ENCODE assay signal across 14 cellular contexts in genomic region chr5:74336286-74336685, GRCh38.
DNase-seq lines count a peak whose midpoint lies in the region; ATAC-seq and TF ChIP-seq lines count a peak whose summit lies in the region.
"Had no signal": no experiment of that assay in that cellular context is flagged by ENCODE, and none has a peak within 500 bp of the region (broad histone marks: within the 10 kb centered on the region; RNA-seq: fewer than 3 reads in every experiment).

No MANE protein-coding gene starts in this region.

- DNase-seq in cardiac muscle cell (ENCODE audit: low read depth in 1 of 2, low spot score in 1 of 2) (peak in 1 of 2 donors; percentile 30), left cardiac atrium (no peak), OCI-LY7 (ENCODE audit: low spot score) (no peak), fibroblast of mammary gland (ENCODE audit: low read depth) (peak; percentile 25), osteocyte (ENCODE audit: extremely low spot score, unreplicated experiment) (no peak), HEK293T (ENCODE audit: extremely low spot score) (no peak)
- no peak for DNase-seq in stimulated activated naive CD4-positive, alpha-beta T cell (lab: John Stamatoyannopoulos, UW)
- no peak for DNase-seq in activated CD8-positive, alpha-beta memory T cell treated with anti-CD3 and anti-CD28 coated beads for 24 hours
- DNase-seq: AML-193; effector memory CD4-positive, alpha-beta T cell; GF-D8; NCI-H2029; RPMI8226; sigmoid colon had no signal

- TF ChIP-seq CTCF in cardiac muscle cell (IDR thresholded peaks at IDR 0.05; ENCODE audit: low read depth, low read length) (peak; percentile 8), OCI-LY7 (conservative IDR thresholded peaks at IDR 0.05; ENCODE audit: low read length) (peak; percentile 42), fibroblast of mammary gland (conservative IDR thresholded peaks at IDR 0.05; ENCODE audit: control insufficient read depth, insufficient read depth, low read depth, low read length) (peak; percentile 36), osteocyte (IDR thresholded peaks at IDR 0.05) (no peak)

- no peaks in the 10 kb centered on the region for H3K27me3 Mint-ChIP-seq in osteocyte (ENCODE audit: unreplicated experiment)

- H3K4me1 ChIP-seq in cardiac muscle cell (ENCODE audit: low read depth) (peaks cover 5% of the 10 kb centered on the region), OCI-LY7 (ENCODE audit: insufficient read depth, low read length, poor library complexity, severe bottlenecking) (no peaks in the 10 kb centered on the region)

- H3K9me3 ChIP-seq in cardiac muscle cell (ENCODE audit: low read depth) (no peaks in the 10 kb centered on the region), OCI-LY7 (ENCODE audit: low read length) (no peaks in the 10 kb centered on the region)
- H3K9me3 ChIP-seq: sigmoid colon had no signal

- peaks cover 3% of the 10 kb centered on the region for H3K4me1 Mint-ChIP-seq in osteocyte (ENCODE audit: unreplicated experiment)

- H3K4me3 Mint-ChIP-seq in osteocyte (ENCODE audit: unreplicated experiment) = no peak overlapping the region

- no peak overlapping the region for H2AFZ ChIP-seq in OCI-LY7 (ENCODE audit: low read length)

- no peak overlapping the region for H3K4me2 ChIP-seq in OCI-LY7 (ENCODE audit: low read length)

- no peak overlapping the region for H3K27ac Mint-ChIP-seq in osteocyte (ENCODE audit: unreplicated experiment)

- CTCF ChIA-PET in OCI-LY7 (lab: Charles Lee; ENCODE audit: unreplicated experiment) = no interaction called here
- CTCF ChIA-PET in HEK293T (lab: Yijun Ruan, JAX) = interaction anchor here (1.1 kb wide), 1 partner anchor 124 kb away, joined by 3 read pairs; no protein-coding TSS in a partner anchor

- ATAC-seq in left cardiac atrium = no peak

- no peaks in the 10 kb centered on the region for H3K27me3 ChIP-seq in cardiac muscle cell
- H3K27me3 ChIP-seq: sigmoid colon had no signal

- POLR2A ChIA-PET in OCI-LY7 (lab: Charles Lee) (no interaction called here), HEK293T (lab: Yijun Ruan, JAX) (no interaction called here)

- intact Hi-C loops in left cardiac atrium (cut with DNase I) = no loop called here
- intact Hi-C loops in OCI-LY7 (cut with micrococcal nuclease; ENCODE audit: unreplicated experiment) = no loop called here

- H3K9me3 Mint-ChIP-seq in osteocyte (ENCODE audit: unreplicated experiment) = no peaks in the 10 kb centered on the region

- no TSS peak for BruUV-seq in OCI-LY7 (replicated peaks; lab: Mats Ljungman, UMichigan)

- no peaks in the 10 kb centered on the region for H3K36me3 Mint-ChIP-seq in osteocyte (ENCODE audit: unreplicated experiment)

- H3K9me2 ChIP-seq in OCI-LY7 (ENCODE audit: insufficient read depth, low read length) = no peaks in the 10 kb centered on the region

- no peak overlapping the region for H3K4me3 ChIP-seq in cardiac muscle cell
- H3K4me3 ChIP-seq in OCI-LY7 (ENCODE audit: low read depth, low read length, poor library complexity, severe bottlenecking) = no peak overlapping the region
- H3K4me3 ChIP-seq in fibroblast of mammary gland (ENCODE audit: control insufficient read depth, low read depth, low read length) = no peak overlapping the region
- H3K4me3 ChIP-seq: sigmoid colon had no signal

- no peaks in the 10 kb centered on the region for H3K36me3 ChIP-seq in cardiac muscle cell
- no peaks in the 10 kb centered on the region for H3K36me3 ChIP-seq in OCI-LY7 (ENCODE audit: insufficient read depth, low read length)
- H3K36me3 ChIP-seq: sigmoid colon had no signal

- H3K27ac ChIP-seq in cardiac muscle cell (no peak overlapping the region), OCI-LY7 (ENCODE audit: low read depth, low read length, poor library complexity, severe bottlenecking) (no peak overlapping the region)

- no peaks in the 10 kb centered on the region for H4K20me1 ChIP-seq in OCI-LY7 (ENCODE audit: insufficient read depth, low read length)

- H3K79me2 ChIP-seq in OCI-LY7 (ENCODE audit: insufficient read depth, low read depth, low read length) = no peaks in the 10 kb centered on the region

TF ChIP-seq in HEK293T, 16 proteins besides CTCF, POLR2A, EP300 and RAD21:
- no peak for TF ChIP-seq PKNOX1 (IDR thresholded peaks at IDR 0.05)
- no peak for TF ChIP-seq L3MBTL2 (conservative IDR thresholded peaks at IDR 0.05)
- no peak for TF ChIP-seq NFRKB (IDR thresholded peaks at IDR 0.05)
- no peak for TF ChIP-seq SUZ12 (IDR thresholded peaks at IDR 0.05)
- no peak for TF ChIP-seq ARNT (IDR thresholded peaks at IDR 0.05)
- TF ChIP-seq ELF4 (IDR thresholded peaks at IDR 0.05) = no peak
- no peak for TF ChIP-seq LEF1 (IDR thresholded peaks at IDR 0.05; ENCODE audit: borderline replicate concordance)
- TF ChIP-seq ZNF384 (IDR thresholded peaks at IDR 0.05) = no peak
- TF ChIP-seq BHLHE40 (IDR thresholded peaks at IDR 0.05; ENCODE audit: borderline replicate concordance) = no peak
- no peak for TF ChIP-seq SP1 (IDR thresholded peaks at IDR 0.05)
